11 cellular contexts compared by ENCODE assay signal in genomic region chr6:149861603-149862423, GRCh38. TPM values are rescaled to one million over a fixed set of nuclear protein-coding genes. Genes with fewer than 3 reads are reported as not detected.
DNase-seq lines count a peak whose midpoint lies in the region; ATAC-seq and TF ChIP-seq lines count a peak whose summit lies in the region.
"Had no signal": no experiment of that assay in that cellular context is flagged by ENCODE, and none has a peak within 500 bp of the region (broad histone marks: within the 10 kb centered on the region; RNA-seq: fewer than 3 reads in every experiment).

No MANE protein-coding gene starts in this region.

- H2AK5ac ChIP-seq in neuronal stem cell (ENCODE audit: low read depth, low read length), result no peak overlapping the region

- H3K27me3 ChIP-seq in Panc1 (ENCODE audit: control insufficient read depth, insufficient read depth, low read length) (no peaks in the 10 kb centered on the region), esophagus (ENCODE audit: control insufficient read depth in 1 of 2, insufficient read depth in 2 of 2, low read length in 2 of 2) (no peaks in the 10 kb centered on the region), sigmoid colon (no peaks in the 10 kb centered on the region), neuronal stem cell (ENCODE audit: control insufficient read depth in 3 of 3, insufficient read depth in 3 of 3, low read depth in 1 of 3, low read length in 3 of 3) (peaks cover 0 to 12% (median 2%) of the 10 kb centered on the region in 3 experiments)

- no peak overlapping the region for H4K91ac ChIP-seq in neuronal stem cell (ENCODE audit: low read depth, low read length, poor library complexity)

- no peaks in the 10 kb centered on the region for H3K9me3 ChIP-seq in Panc1 (ENCODE audit: control insufficient read depth, insufficient read depth, low read depth, low read length)
- H3K9me3 ChIP-seq in esophagus (ENCODE audit: control insufficient read depth in 2 of 2, insufficient read depth in 1 of 2, low read depth in 1 of 2, low read length in 1 of 2), result no peaks in the 10 kb centered on the region
- no peaks in the 10 kb centered on the region for H3K9me3 ChIP-seq in sigmoid colon
- no peaks in the 10 kb centered on the region for H3K9me3 ChIP-seq in neuronal stem cell (replicated peaks in 1 of 2; ENCODE audit: control insufficient read depth in 2 of 2, insufficient read depth in 1 of 2, low read depth in 1 of 2, low read length in 2 of 2)

- H3K27me3 Mint-ChIP-seq in T-helper 2 cell treated with Interferon-gamma antibody and Interleukin-4, amounts not matched to agents 5 μg/mL and 100 μg/mL, for 36 hours (ENCODE audit: low read depth), result peaks cover 42% of the 10 kb centered on the region

- peak overlapping the region; percentile 93 for H3K27ac ChIP-seq in Panc1 (ENCODE audit: low read length)
- peak overlapping the region in 1 of 2 donors; percentile 24 for H3K27ac ChIP-seq in esophagus (ENCODE audit: low read depth in 2 of 2, low read length in 1 of 2)
- H3K27ac ChIP-seq in sigmoid colon, result peak overlapping the region in 3 of 4 donors; percentile 94 to 97 (median 95)
- H3K27ac ChIP-seq in neuronal stem cell (replicated peaks; ENCODE audit: low read length), result no peak overlapping the region

- TSS peak; percentile 59 for BruUV-seq in Panc1 (replicated peaks; lab: Mats Ljungman, UMichigan)

- WGBS in esophagus, 2 donors, result 66 to 67% methylated on average over 14 of the region's 14 CpGs
- 72 to 82% methylated on average over 14 of the region's 14 CpGs for WGBS in sigmoid colon, 2 donors
- WGBS in neuronal stem cell (ENCODE audit: extremely low coverage in 2 of 2, insufficient read length in 2 of 2, insufficient replicate concordance in 1 of 2), 2 donors, result no CpG with 5 or more reads among the region's 14 CpGs

- peaks cover 12% of the 10 kb centered on the region for H3K4me1 Mint-ChIP-seq in T-helper 2 cell treated with Interferon-gamma antibody and Interleukin-4, amounts not matched to agents 5 μg/mL and 100 μg/mL, for 36 hours (ENCODE audit: low read depth)

- no peak overlapping the region for H3K4ac ChIP-seq in neuronal stem cell (ENCODE audit: low read length)

- ATAC-seq in Panc1 (no peak), GM18498 (IDR thresholded peaks at IDR 0.05; ENCODE audit: unreplicated experiment) (no peak)
- ATAC-seq: left ventricle myocardium superior had no signal

- no peak overlapping the region for H3K14ac ChIP-seq in neuronal stem cell (ENCODE audit: low read length)

- CTCF ChIA-PET in Panc1 (lab: Charles Lee), result interaction anchor here (1.4 kb wide), 1 partner anchor 21 kb away, joined by 3 read pairs; no protein-coding TSS in a partner anchor

- H3K36me3 Mint-ChIP-seq in T-helper 2 cell treated with Interferon-gamma antibody and Interleukin-4, amounts not matched to agents 5 μg/mL and 100 μg/mL, for 36 hours (ENCODE audit: low read depth), result no peaks in the 10 kb centered on the region

- H3K4me3 Mint-ChIP-seq in T-helper 2 cell treated with Interferon-gamma antibody and Interleukin-4, amounts not matched to agents 5 μg/mL and 100 μg/mL, for 36 hours, result peak overlapping the region; percentile 50

- H3K23ac ChIP-seq in neuronal stem cell (ENCODE audit: low read depth, low read length, poor library complexity), result no peak overlapping the region

- H3K9ac ChIP-seq in neuronal stem cell (ENCODE audit: low read depth, low read length, poor library complexity), result no peak overlapping the region

- H2AFZ ChIP-seq in neuronal stem cell (ENCODE audit: low read length), result no peak overlapping the region

- in situ Hi-C loops in Panc1 (cut with HindIII; ENCODE audit: low pct_unique_long_range_greater_than_20kb, low sequenced_read_pairs), result no loop called here

- POLR2A ChIA-PET in Panc1 (lab: Charles Lee), result interaction anchor here (1.0 kb wide), 1 partner anchor 35 kb away, joined by 3 read pairs; no protein-coding TSS in a partner anchor

- H3K4me3 ChIP-seq in Panc1 (ENCODE audit: low read depth in 2 of 2, low read length in 2 of 2), result peak overlapping the region; percentile 74 to 75
- peak overlapping the region; percentile 2 to 72 for H3K4me3 ChIP-seq in esophagus (ENCODE audit: low read depth in 1 of 2, low read length in 2 of 2)
- no peak overlapping the region for H3K4me3 ChIP-seq in sigmoid colon
- peak overlapping the region in 1 of 2 donors; percentile 4 for H3K4me3 ChIP-seq in neuronal stem cell (ENCODE audit: low read length in 2 of 2)

- H2BK5ac ChIP-seq in neuronal stem cell (ENCODE audit: low read length), result no peak overlapping the region

- H3K18ac ChIP-seq in neuronal stem cell (ENCODE audit: low read length), result no peak overlapping the region

- no peak overlapping the region for H2BK15ac ChIP-seq in neuronal stem cell (ENCODE audit: low read length)

- no peak overlapping the region for H4K8ac ChIP-seq in neuronal stem cell (ENCODE audit: low read depth, low read length)

- intact Hi-C loops in Panc1 (cut with micrococcal nuclease; ENCODE audit: unreplicated experiment) (loop anchor here (10.0 kb wide), 1 partner anchor 63 kb away; the partner anchor contains the start of gene RAET1G), sigmoid colon (cut with DNase I) (loop anchor here (5.0 kb wide), 1 partner anchor 145 kb away; the partner anchor contains the start of gene LATS1)

- H3K79me1 ChIP-seq in neuronal stem cell (ENCODE audit: low read depth, low read length), result no peaks in the 10 kb centered on the region

- peak; percentile 42 for TF ChIP-seq CTCF in Panc1 (IDR thresholded peaks at IDR 0.05)
- TF ChIP-seq CTCF in sigmoid colon (IDR thresholded peaks at IDR 0.05), result no peak

- no peak overlapping the region for H3K27ac Mint-ChIP-seq in T-helper 2 cell treated with Interferon-gamma antibody and Interleukin-4, amounts not matched to agents 5 μg/mL and 100 μg/mL, for 36 hours

- no peak overlapping the region for H2BK120ac ChIP-seq in neuronal stem cell (ENCODE audit: low read depth, low read length)

- TF ChIP-seq EP300 in sigmoid colon (IDR thresholded peaks at IDR 0.05), result no peak

- H3K4me1 ChIP-seq in Panc1 (ENCODE audit: control insufficient read depth, insufficient read depth, low read length) (peaks cover 38% of the 10 kb centered on the region), esophagus (ENCODE audit: control insufficient read depth in 2 of 2, insufficient read depth in 2 of 2, low read length in 1 of 2) (peaks cover 2 to 21% of the 10 kb centered on the region in 2 donors), sigmoid colon (peaks cover 0 to 29% (median 19%) of the 10 kb centered on the region in 4 donors), neuronal stem cell (ENCODE audit: control insufficient read depth in 2 of 2, insufficient read depth in 1 of 2, low read depth in 1 of 2, low read length in 2 of 2) (peaks cover 7 to 9% of the 10 kb centered on the region in 2 donors)

- no peaks in the 10 kb centered on the region for H3K9me3 Mint-ChIP-seq in T-helper 2 cell treated with Interferon-gamma antibody and Interleukin-4, amounts not matched to agents 5 μg/mL and 100 μg/mL, for 36 hours

- no peaks in the 10 kb centered on the region for H3K36me3 ChIP-seq in Panc1 (ENCODE audit: control insufficient read depth, insufficient read depth, low read length)
- H3K36me3 ChIP-seq in esophagus (ENCODE audit: control insufficient read depth in 2 of 2, insufficient read depth in 2 of 2, low read length in 1 of 2), result no peaks in the 10 kb centered on the region
- no peaks in the 10 kb centered on the region for H3K36me3 ChIP-seq in sigmoid colon
- peaks cover 0 to 4% of the 10 kb centered on the region in 2 donors for H3K36me3 ChIP-seq in neuronal stem cell (replicated peaks in 1 of 2; ENCODE audit: control insufficient read depth in 2 of 2, insufficient read depth in 2 of 2, low read length in 2 of 2)

- DNase-seq in T-helper 2 cell treated with Interferon-gamma antibody and Interleukin-4, amounts not matched to agents 5 μg/mL and 100 μg/mL, for 36 hours (ENCODE audit: low spot score), result no peak
- DNase-seq in T-helper 2 cell (no peak), Panc1 (ENCODE audit: low read depth, low spot score) (no peak), sigmoid colon (no peak), neuronal stem cell (ENCODE audit: low spot score) (no peak)
- DNase-seq in effector CD8-positive, alpha-beta T cell (lab: John Stamatoyannopoulos, UW), result no peak
- DNase-seq: erythroblast, left ventricle myocardium superior, NCI-H187 had no signal

- H2BK12ac ChIP-seq in neuronal stem cell (ENCODE audit: low read length), result no peak overlapping the region

- no peak overlapping the region for H3K4me2 ChIP-seq in neuronal stem cell (ENCODE audit: insufficient read depth, low read length, poor library complexity, severe bottlenecking)

- TF ChIP-seq POLR2A in sigmoid colon (IDR thresholded peaks at IDR 0.05), result no peak

RNA-seq across cellular contexts. Expression of gene LRP11, which starts 2.3 kb away (rescaled TPM):
- 151 TPM for total RNA-seq in Panc1 (2021; ENCODE audit: unreplicated experiment)
- polyA plus RNA-seq in Panc1 (2012; ENCODE audit: insufficient read length), result 102 TPM
- polyA plus RNA-seq in esophagus, result 10 to 100 TPM; 20.8 to 25.6 TPM
- total RNA-seq in sigmoid colon, result 10 to 100 TPM; 17.2 to 71.7 (median 21.5) TPM
- polyA plus RNA-seq in sigmoid colon, result 10 to 100 TPM in 1 of 3 donors, 1 to 10 TPM in 2; 2.4 to 11.7 (median 3.5) TPM
- 4.7 TPM for polyA plus RNA-seq in neuronal stem cell (2013, experiment 1 of 2)
- polyA plus RNA-seq in neuronal stem cell (2013, experiment 2 of 2), result 4.9 TPM

RNA-seq across cellular contexts. Expression of gene RAET1E, which starts 36.1 kb away (rescaled TPM):
- total RNA-seq in Panc1 (2021; ENCODE audit: unreplicated experiment) (1.8 TPM), sigmoid colon (under 1 TPM in 1 of 4 donors, not detected in 3; 0.33 TPM)
- 0.33 TPM for polyA plus RNA-seq in Panc1 (2012; ENCODE audit: insufficient read length)
- polyA plus RNA-seq in esophagus (10 to 100 TPM; 25.1 to 72.5 TPM), sigmoid colon (under 1 TPM in 1 of 3 donors, not detected in 2; 0.15 TPM)
- polyA plus RNA-seq in neuronal stem cell (2013, experiment 1 of 2), result not detected
- polyA plus RNA-seq in neuronal stem cell (2013, experiment 2 of 2), result not detected

Comparison
In these comparisons a context has a peak if more than half of its experiments do, and no peak if none do; other contexts are left out.
1. H3K4me3 ChIP-seq: peak in Panc1 (2 of 2) and esophagus (2 of 2); none in sigmoid colon (0 of 4).